Comparison of ENCODE assay signal across 1 cellular context in the genomic region with DNA sequence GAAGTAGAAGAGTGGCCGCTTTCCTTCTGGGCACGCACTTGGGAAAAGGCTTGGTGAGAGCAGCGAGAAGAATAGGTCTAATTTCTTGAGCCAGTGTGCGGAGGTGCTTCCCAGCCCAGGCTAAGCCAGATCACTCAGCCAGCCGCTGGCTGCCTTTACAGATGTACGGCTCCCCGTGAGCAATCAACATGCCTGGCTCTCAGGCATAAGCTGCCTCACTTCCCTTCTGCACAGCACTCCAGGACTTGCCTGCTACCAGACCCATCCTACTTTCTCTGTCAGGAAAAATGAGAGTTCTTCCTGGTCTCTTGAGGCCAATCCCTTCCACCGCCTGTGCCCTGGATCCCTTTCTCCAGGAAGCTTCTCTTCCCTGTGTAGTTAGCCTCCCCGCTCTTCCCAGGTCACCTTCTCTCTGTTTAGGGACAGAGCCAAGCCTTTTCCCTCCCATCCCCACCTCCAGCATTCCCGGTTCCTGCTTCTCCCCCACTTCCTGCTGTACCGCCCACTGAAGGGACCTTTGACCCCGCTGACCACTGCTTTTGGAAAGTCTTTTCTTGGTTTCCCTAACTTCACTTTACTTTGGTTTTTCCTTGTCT.
TF ChIP-seq lines count a peak whose summit lies in the region.

No MANE protein-coding gene starts in this region.

TF ChIP-seq in SK-N-SH, 30 proteins besides CTCF, POLR2A, EP300 and RAD21 (continued from another document):
- TF ChIP-seq, protein P1, sequence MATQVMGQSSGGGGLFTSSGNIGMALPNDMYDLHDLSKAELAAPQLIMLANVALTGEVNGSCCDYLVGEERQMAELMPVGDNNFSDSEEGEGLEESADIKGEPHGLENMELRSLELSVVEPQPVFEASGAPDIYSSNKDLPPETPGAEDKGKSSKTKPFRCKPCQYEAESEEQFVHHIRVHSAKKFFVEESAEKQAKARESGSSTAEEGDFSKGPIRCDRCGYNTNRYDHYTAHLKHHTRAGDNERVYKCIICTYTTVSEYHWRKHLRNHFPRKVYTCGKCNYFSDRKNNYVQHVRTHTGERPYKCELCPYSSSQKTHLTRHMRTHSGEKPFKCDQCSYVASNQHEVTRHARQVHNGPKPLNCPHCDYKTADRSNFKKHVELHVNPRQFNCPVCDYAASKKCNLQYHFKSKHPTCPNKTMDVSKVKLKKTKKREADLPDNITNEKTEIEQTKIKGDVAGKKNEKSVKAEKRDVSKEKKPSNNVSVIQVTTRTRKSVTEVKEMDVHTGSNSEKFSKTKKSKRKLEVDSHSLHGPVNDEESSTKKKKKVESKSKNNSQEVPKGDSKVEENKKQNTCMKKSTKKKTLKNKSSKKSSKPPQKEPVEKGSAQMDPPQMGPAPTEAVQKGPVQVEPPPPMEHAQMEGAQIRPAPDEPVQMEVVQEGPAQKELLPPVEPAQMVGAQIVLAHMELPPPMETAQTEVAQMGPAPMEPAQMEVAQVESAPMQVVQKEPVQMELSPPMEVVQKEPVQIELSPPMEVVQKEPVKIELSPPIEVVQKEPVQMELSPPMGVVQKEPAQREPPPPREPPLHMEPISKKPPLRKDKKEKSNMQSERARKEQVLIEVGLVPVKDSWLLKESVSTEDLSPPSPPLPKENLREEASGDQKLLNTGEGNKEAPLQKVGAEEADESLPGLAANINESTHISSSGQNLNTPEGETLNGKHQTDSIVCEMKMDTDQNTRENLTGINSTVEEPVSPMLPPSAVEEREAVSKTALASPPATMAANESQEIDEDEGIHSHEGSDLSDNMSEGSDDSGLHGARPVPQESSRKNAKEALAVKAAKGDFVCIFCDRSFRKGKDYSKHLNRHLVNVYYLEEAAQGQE (IDR thresholded peaks at IDR 0.05; ENCODE audit: low read depth, low read length) = no peak
- TF ChIP-seq FOXJ3 (CRISPR knock-in tag; IDR thresholded peaks at IDR 0.05) (no peak), POLR2AphosphoS5 (IDR thresholded peaks at IDR 0.05; ENCODE audit: low read depth, low read length) (no peak), YY1 (IDR thresholded peaks at IDR 0.05; ENCODE audit: low read depth) (no peak), TEAD4 (IDR thresholded peaks at IDR 0.05; ENCODE audit: borderline replicate concordance, insufficient read depth) (no peak), SIN3A (IDR thresholded peaks at IDR 0.05; ENCODE audit: borderline replicate concordance, low read depth, low read length) (no peak), FOXM1 (IDR thresholded peaks at IDR 0.05; ENCODE audit: low read depth) (no peak), RCOR1 (IDR thresholded peaks at IDR 0.05; ENCODE audit: low read length) (no peak), RXRA (IDR thresholded peaks at IDR 0.05; ENCODE audit: borderline replicate concordance, low read depth) (no peak), JUND (IDR thresholded peaks at IDR 0.05) (no peak), ELF1 (IDR thresholded peaks at IDR 0.05) (no peak), MEF2A (IDR thresholded peaks at IDR 0.05; ENCODE audit: borderline replicate concordance, low read depth) (no peak)
- TF ChIP-seq, protein P2, sequence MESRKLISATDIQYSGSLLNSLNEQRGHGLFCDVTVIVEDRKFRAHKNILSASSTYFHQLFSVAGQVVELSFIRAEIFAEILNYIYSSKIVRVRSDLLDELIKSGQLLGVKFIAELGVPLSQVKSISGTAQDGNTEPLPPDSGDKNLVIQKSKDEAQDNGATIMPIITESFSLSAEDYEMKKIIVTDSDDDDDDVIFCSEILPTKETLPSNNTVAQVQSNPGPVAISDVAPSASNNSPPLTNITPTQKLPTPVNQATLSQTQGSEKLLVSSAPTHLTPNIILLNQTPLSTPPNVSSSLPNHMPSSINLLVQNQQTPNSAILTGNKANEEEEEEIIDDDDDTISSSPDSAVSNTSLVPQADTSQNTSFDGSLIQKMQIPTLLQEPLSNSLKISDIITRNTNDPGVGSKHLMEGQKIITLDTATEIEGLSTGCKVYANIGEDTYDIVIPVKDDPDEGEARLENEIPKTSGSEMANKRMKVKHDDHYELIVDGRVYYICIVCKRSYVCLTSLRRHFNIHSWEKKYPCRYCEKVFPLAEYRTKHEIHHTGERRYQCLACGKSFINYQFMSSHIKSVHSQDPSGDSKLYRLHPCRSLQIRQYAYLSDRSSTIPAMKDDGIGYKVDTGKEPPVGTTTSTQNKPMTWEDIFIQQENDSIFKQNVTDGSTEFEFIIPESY (IDR thresholded peaks at IDR 0.05; ENCODE audit: borderline replicate concordance, low read depth) = no peak
- TF ChIP-seq, protein P3, sequence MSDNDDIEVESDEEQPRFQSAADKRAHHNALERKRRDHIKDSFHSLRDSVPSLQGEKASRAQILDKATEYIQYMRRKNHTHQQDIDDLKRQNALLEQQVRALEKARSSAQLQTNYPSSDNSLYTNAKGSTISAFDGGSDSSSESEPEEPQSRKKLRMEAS (IDR thresholded peaks at IDR 0.05; ENCODE audit: low read depth) = no peak
